ENCODE assay signal across 16 cellular contexts in the genomic region with DNA sequence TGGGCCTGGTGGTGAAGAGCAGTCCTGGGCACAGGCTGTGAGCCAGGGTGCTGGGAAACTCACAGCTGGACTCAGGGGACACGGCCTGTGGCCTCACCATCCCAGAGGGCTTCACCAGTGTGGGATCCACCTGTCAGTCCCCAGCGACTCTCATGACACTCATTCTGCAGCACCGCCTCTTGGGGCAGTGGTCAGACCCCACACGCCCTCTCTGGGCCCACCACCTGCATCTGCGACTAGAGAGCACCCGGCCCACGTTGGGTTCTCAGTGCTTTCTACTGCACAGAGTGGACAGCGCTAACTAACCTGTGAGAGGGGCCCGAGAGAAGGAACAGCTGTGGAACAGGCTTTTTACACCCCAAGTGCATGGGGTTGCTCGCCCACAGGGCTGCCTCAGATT. TPM values are rescaled to one million over a fixed set of nuclear protein-coding genes. Genes with fewer than 3 reads are reported as not detected.
DNase-seq lines count a peak whose midpoint lies in the region; ATAC-seq, FAIRE-seq and TF ChIP-seq lines count a peak whose summit lies in the region.
"Had no signal": no experiment of that assay in that cellular context is flagged by ENCODE, and none has a peak within 500 bp of the region (broad histone marks: within the 10 kb centered on the region; RNA-seq: fewer than 3 reads in every experiment).

No MANE protein-coding gene starts in this region.

- peaks cover 3 to 5% of the 10 kb centered on the region in 2 donors for H3K4me1 Mint-ChIP-seq in natural killer cell treated with Interleukin-12 subunit alpha and Interleukin-12 subunit beta and Interleukin-15 and Interleukin-18, amount 100 ng/mL, for 72 hours (ENCODE audit: low read depth in 2 of 2)
- H3K4me1 Mint-ChIP-seq in natural killer cell (peaks cover 0 to 9% of the 10 kb centered on the region in 2 donors), endodermal cell (peaks cover 5% of the 10 kb centered on the region), Calu3 (ENCODE audit: low read depth, unreplicated experiment) (peaks cover 7% of the 10 kb centered on the region), CD14-positive monocyte (peaks cover 12% of the 10 kb centered on the region)

- ATAC-seq in natural killer cell treated with Interleukin-12 subunit alpha and Interleukin-12 subunit beta and Interleukin-15 and Interleukin-18, amount 100 ng/mL, for 72 hours = peak in 1 of 2 donors; percentile 4
- no peak for ATAC-seq in natural killer cell
- ATAC-seq in upper lobe of left lung (ENCODE audit: low FRiP score in 2 of 2) = peak in 1 of 2 donors; percentile 30
- ATAC-seq: A549 had no signal

- intact Hi-C loops in natural killer cell (cut with micrococcal nuclease) (no loop called here), Calu3 (cut with micrococcal nuclease; ENCODE audit: unreplicated experiment) (no loop called here), CD14-positive monocyte (cut with micrococcal nuclease) (no loop called here)

- no peaks in the 10 kb centered on the region for H3K4me1 ChIP-seq in endodermal cell (ENCODE audit: control insufficient read depth, insufficient read depth, low read length)
- peaks cover under 1 to 4% (median 1%) of the 10 kb centered on the region in 4 donors for H3K4me1 ChIP-seq in upper lobe of left lung

- peak; percentile 26 for DNase-seq in natural killer cell treated with Interleukin-12 subunit alpha and Interleukin-12 subunit beta and Interleukin-15 and Interleukin-18, amount 100 ng/mL, for 72 hours (ENCODE audit: low spot score)
- no peak for DNase-seq in natural killer cell
- no peak for DNase-seq in WERI-Rb-1
- peak; percentile 55 for DNase-seq in endodermal cell
- peak; percentile 8 to 34 for DNase-seq in upper lobe of left lung
- no peak for DNase-seq in H54 (ENCODE audit: insufficient read length, low spot score)
- DNase-seq in Calu3 = no peak
- DNase-seq in CD14-positive monocyte (ENCODE audit: low spot score) = no peak
- DNase-seq: BE2C; Caco-2; CD8-positive, alpha-beta memory T cell; GM23248; HCEC 1CT; HFFc6 had no signal

- no peak overlapping the region for H3K4me3 Mint-ChIP-seq in natural killer cell treated with Interleukin-12 subunit alpha and Interleukin-12 subunit beta and Interleukin-15 and Interleukin-18, amount 100 ng/mL, for 72 hours
- H3K4me3 Mint-ChIP-seq in natural killer cell (no peak overlapping the region), endodermal cell (no peak overlapping the region), Calu3 (ENCODE audit: low read depth, unreplicated experiment) (no peak overlapping the region), CD14-positive monocyte (no peak overlapping the region)
- H3K4me3 Mint-ChIP-seq: CD8-positive, alpha-beta memory T cell; HFFc6 had no signal

- 85 to 87% methylated on average over 8 to 10 of the region's 10 CpGs for WGBS in endodermal cell (ENCODE audit: insufficient coverage in 1 of 2, insufficient read length in 1 of 2), 2 experiments
- 91% methylated on average over 6 to 10 of the region's 10 CpGs for WGBS in upper lobe of left lung, 2 donors

- FAIRE-seq in H54 (lab: Jason Lieb, UNC) = no peak
- FAIRE-seq: A549, HTR-8/SVneo had no signal

- H3K36me3 Mint-ChIP-seq in natural killer cell treated with Interleukin-12 subunit alpha and Interleukin-12 subunit beta and Interleukin-15 and Interleukin-18, amount 100 ng/mL, for 72 hours = no peaks in the 10 kb centered on the region
- H3K36me3 Mint-ChIP-seq in natural killer cell (no peaks in the 10 kb centered on the region), endodermal cell (ENCODE audit: low read depth) (no peaks in the 10 kb centered on the region), Calu3 (ENCODE audit: insufficient read depth, unreplicated experiment) (peaks cover 2% of the 10 kb centered on the region), CD14-positive monocyte (no peaks in the 10 kb centered on the region)
- H3K36me3 Mint-ChIP-seq: CD8-positive, alpha-beta memory T cell had no signal

- H3K27ac Mint-ChIP-seq in natural killer cell treated with Interleukin-12 subunit alpha and Interleukin-12 subunit beta and Interleukin-15 and Interleukin-18, amount 100 ng/mL, for 72 hours = no peak overlapping the region
- H3K27ac Mint-ChIP-seq in natural killer cell = no peak overlapping the region
- H3K27ac Mint-ChIP-seq in endodermal cell = no peak overlapping the region
- no peak overlapping the region for H3K27ac Mint-ChIP-seq in Calu3 (ENCODE audit: unreplicated experiment)
- no peak overlapping the region for H3K27ac Mint-ChIP-seq in CD14-positive monocyte
- H3K27ac Mint-ChIP-seq: HFFc6 had no signal

- H3K9ac ChIP-seq in endodermal cell (ENCODE audit: extremely low read depth, low read length, poor library complexity, severe bottlenecking) = no peak overlapping the region
- H3K9ac ChIP-seq: GM23248 had no signal

- CTCF ChIA-PET in Calu3 (lab: Charles Lee) = no interaction called here

- no peak for TF ChIP-seq EP300 in upper lobe of left lung (IDR thresholded peaks at IDR 0.05)

- TF ChIP-seq CTCF in natural killer cell (IDR thresholded peaks at IDR 0.05) (no peak), WERI-Rb-1 (IDR thresholded peaks at IDR 0.05; ENCODE audit: low read depth, low read length) (0 out of 2 replicates have a peak, but pooled peaks have one; percentile 12), endodermal cell (conservative IDR thresholded peaks at IDR 0.05) (peak; percentile 10), upper lobe of left lung (IDR thresholded peaks at IDR 0.05) (no peak), Calu3 (IDR thresholded peaks at IDR 0.05; ENCODE audit: unreplicated experiment) (no peak), CD14-positive monocyte (IDR thresholded peaks at IDR 0.05) (no peak)

- H3K4me3 ChIP-seq in WERI-Rb-1 (ENCODE audit: low read depth, low read length) = no peak overlapping the region
- no peak overlapping the region for H3K4me3 ChIP-seq in endodermal cell (ENCODE audit: low read length)
- H3K4me3 ChIP-seq in upper lobe of left lung = no peak overlapping the region
- H3K4me3 ChIP-seq: A549, GM23248 had no signal

- no TSS peak for BruUV-seq in Calu3 (replicated peaks; lab: Mats Ljungman, UMichigan)

- H3K27ac ChIP-seq in WERI-Rb-1 = no peak overlapping the region
- H3K27ac ChIP-seq in endodermal cell (ENCODE audit: low read depth, low read length) = no peak overlapping the region
- no peak overlapping the region for H3K27ac ChIP-seq in upper lobe of left lung
- H3K27ac ChIP-seq: A549, GM23248 had no signal

- H3K9me3 Mint-ChIP-seq in natural killer cell treated with Interleukin-12 subunit alpha and Interleukin-12 subunit beta and Interleukin-15 and Interleukin-18, amount 100 ng/mL, for 72 hours = no peaks in the 10 kb centered on the region
- H3K9me3 Mint-ChIP-seq in natural killer cell (no peaks in the 10 kb centered on the region), endodermal cell (no peaks in the 10 kb centered on the region), Calu3 (ENCODE audit: low read depth, unreplicated experiment) (no peaks in the 10 kb centered on the region), CD14-positive monocyte (peaks cover 0 to 2% (median 0%) of the 10 kb centered on the region in 7 donors)
- H3K9me3 Mint-ChIP-seq: CD8-positive, alpha-beta memory T cell; HFFc6 had no signal

- H3K27me3 ChIP-seq in WERI-Rb-1 (ENCODE audit: insufficient read depth, low read depth, severe bottlenecking) = no peaks in the 10 kb centered on the region
- H3K27me3 ChIP-seq in endodermal cell (ENCODE audit: control insufficient read depth, insufficient read depth, low read length, poor library complexity, severe bottlenecking) = peaks cover 32% of the 10 kb centered on the region
- H3K27me3 ChIP-seq in upper lobe of left lung = no peaks in the 10 kb centered on the region
- H3K27me3 ChIP-seq: BE2C had no signal

- no peaks in the 10 kb centered on the region for H3K9me3 ChIP-seq in WERI-Rb-1 (ENCODE audit: severe bottlenecking)
- no peaks in the 10 kb centered on the region for H3K9me3 ChIP-seq in endodermal cell (ENCODE audit: control insufficient read depth, low read length)
- H3K9me3 ChIP-seq in upper lobe of left lung = no peaks in the 10 kb centered on the region
- H3K9me3 ChIP-seq: A549, BE2C, Caco-2 had no signal

- H3K27me3 Mint-ChIP-seq in natural killer cell treated with Interleukin-12 subunit alpha and Interleukin-12 subunit beta and Interleukin-15 and Interleukin-18, amount 100 ng/mL, for 72 hours = peaks cover 0 to 3% of the 10 kb centered on the region in 2 donors
- H3K27me3 Mint-ChIP-seq in natural killer cell (ENCODE audit: low read depth in 2 of 2) = no peaks in the 10 kb centered on the region
- H3K27me3 Mint-ChIP-seq in endodermal cell (ENCODE audit: insufficient read depth) = peaks cover 18% of the 10 kb centered on the region
- H3K27me3 Mint-ChIP-seq in Calu3 (ENCODE audit: unreplicated experiment) = peaks cover 21% of the 10 kb centered on the region
- peaks cover 15 to 21% (median 16%) of the 10 kb centered on the region in 3 donors for H3K27me3 Mint-ChIP-seq in CD14-positive monocyte (ENCODE audit: low read depth in 3 of 3)
- H3K27me3 Mint-ChIP-seq: CD8-positive, alpha-beta memory T cell had no signal

- H3K36me3 ChIP-seq in WERI-Rb-1 (no peaks in the 10 kb centered on the region; the same call in 1 of the 2 replicates), endodermal cell (ENCODE audit: control insufficient read depth, insufficient read depth, low read length) (no peaks in the 10 kb centered on the region), upper lobe of left lung (no peaks in the 10 kb centered on the region)
- H3K36me3 ChIP-seq: BE2C had no signal

- no peak for TF ChIP-seq POLR2A in upper lobe of left lung (IDR thresholded peaks at IDR 0.05)
- TF ChIP-seq POLR2A in H54 (IDR thresholded peaks at IDR 0.05; ENCODE audit: low read depth, low read length) = no peak

RNA-seq across cellular contexts. Expression of a gene that starts 45.8 kb away (rescaled TPM):
- total RNA-seq in natural killer cell treated with Interleukin-12 subunit alpha and Interleukin-12 subunit beta and Interleukin-15 and Interleukin-18, amount 100 ng/mL, for 72 hours = 1 to 10 TPM; 1.2 to 7.4 TPM
- 1 to 10 TPM; 3.8 to 6.0 (median 6.0) TPM for total RNA-seq in natural killer cell
- 10 to 100 TPM in 1 of 2 donors, 1 to 10 TPM in 1; 7.2 to 12.8 TPM for total RNA-seq in endodermal cell
- polyA plus RNA-seq in endodermal cell (2013, experiment 1 of 2) = 10.0 TPM
- 10.1 TPM for polyA plus RNA-seq in endodermal cell (2013, experiment 2 of 2)
- total RNA-seq in upper lobe of left lung = 10 to 100 TPM in 2 of 6 donors, 1 to 10 TPM in 4; 3.1 to 37.7 (median 7.0) TPM
- 2.8 and 3.3 TPM in 2 replicates for total RNA-seq in Calu3 (2022)
- polyA plus RNA-seq in CD14-positive monocyte = under 1 TPM; 0.39 to 0.94 TPM

Comparison
In these comparisons a context has a peak if more than half of its experiments do, and no peak if none do; other contexts are left out.
1. DNase-seq: peak in natural killer cell treated with Interleukin-12 subunit alpha and Interleukin-12 subunit beta and Interleukin-15 and Interleukin-18, amount 100 ng/mL, for 72 hours (single experiment), endodermal cell (single experiment) and upper lobe of left lung (2 of 2); none in natural killer cell (single experiment), WERI-Rb-1 (single experiment), H54 (single experiment), Calu3 (single experiment) and CD14-positive monocyte (single experiment).
2. CTCF ChIP-seq: peak in WERI-Rb-1 (single experiment) and endodermal cell (single experiment); none in natural killer cell (single experiment), upper lobe of left lung (0 of 6), Calu3 (single experiment) and CD14-positive monocyte (single experiment).